Comparison of ENCODE assay signal across 8 cellular contexts in the genomic region with DNA sequence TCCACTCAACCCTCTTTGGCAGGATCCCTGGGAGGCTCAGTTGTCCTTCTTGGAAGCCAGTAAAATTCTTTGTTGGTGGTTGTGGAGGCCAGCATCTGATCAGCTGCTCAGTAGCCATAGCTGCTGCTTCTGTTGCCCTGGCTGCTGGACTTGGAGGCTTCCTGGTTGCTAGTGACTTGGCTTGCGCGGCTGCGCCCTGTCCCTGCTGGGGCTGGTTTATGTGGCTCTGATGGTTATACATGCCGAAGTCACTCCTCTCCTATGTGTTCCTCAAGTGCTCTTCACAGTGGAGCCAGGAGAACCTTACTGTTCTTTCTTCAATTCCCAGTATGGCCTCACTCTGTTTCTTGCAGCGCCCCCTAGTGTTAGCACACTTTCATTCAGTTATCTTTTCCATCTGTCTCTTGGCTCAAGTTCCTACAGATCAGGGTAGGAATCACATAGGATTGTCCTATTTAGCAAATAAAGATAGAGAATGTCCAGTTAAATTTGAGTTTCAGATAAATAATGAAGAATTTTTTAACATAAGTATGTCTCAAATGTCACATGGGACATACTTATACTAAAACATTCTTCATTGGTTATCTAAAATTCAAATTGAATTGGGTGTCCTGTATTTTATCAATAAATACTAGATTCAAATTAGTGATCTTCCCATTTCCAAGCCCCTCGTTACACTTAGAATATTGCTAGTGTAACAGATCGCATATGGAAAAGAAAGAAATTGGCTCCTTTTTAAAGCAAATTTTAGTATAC.
DNase-seq lines count a peak whose midpoint lies in the region; TF ChIP-seq lines count a peak whose summit lies in the region.

No MANE protein-coding gene starts in this region.

- no peaks in the 10 kb centered on the region for H3K36me3 ChIP-seq in smooth muscle cell (ENCODE audit: low read depth)

- peaks cover 22% of the 10 kb centered on the region for H3K4me1 ChIP-seq in smooth muscle cell (ENCODE audit: low read depth)

- no peaks in the 10 kb centered on the region for H3K9me3 ChIP-seq in smooth muscle cell (replicated peaks; ENCODE audit: low read depth)

- POLR2A ChIA-PET in HEK293T (lab: Yijun Ruan, JAX), result no interaction called here

- H4K20me1 ChIP-seq in smooth muscle cell (ENCODE audit: low read depth), result no peaks in the 10 kb centered on the region

- H3K27ac ChIP-seq in smooth muscle cell (ENCODE audit: low read depth), result no peak overlapping the region

- H2AFZ ChIP-seq in smooth muscle cell (ENCODE audit: low read depth), result no peak overlapping the region

- peak; percentile 53 for TF ChIP-seq CTCF in smooth muscle cell (IDR thresholded peaks at IDR 0.05; ENCODE audit: borderline replicate concordance, insufficient read depth, poor library complexity, severe bottlenecking)

- no peaks in the 10 kb centered on the region for H3K27me3 ChIP-seq in smooth muscle cell (ENCODE audit: low read depth)

- WGBS in smooth muscle cell (ENCODE audit: low lambda C conversion rate), result 84% methylated on average over 7 of the region's 7 CpGs

- no peaks in the 10 kb centered on the region for H3F3A ChIP-seq in smooth muscle cell (ENCODE audit: low read depth)

- H3K4me3 ChIP-seq in smooth muscle cell, result no peak overlapping the region

- H3K79me2 ChIP-seq in smooth muscle cell (ENCODE audit: low read depth), result no peaks in the 10 kb centered on the region

- CTCF ChIA-PET in HEK293T (lab: Yijun Ruan, JAX), result interaction anchor here (0.6 to 0.9 kb wide), 4 partner anchors 61 to 343 kb away, joined by 3 read pairs; no protein-coding TSS in a partner anchor

- H3K9ac ChIP-seq in smooth muscle cell (ENCODE audit: low read depth), result no peak overlapping the region

- DNase-seq in NCI-H1694 treated with DMSO at 0.1 percent for 48 hours (lab: John Stamatoyannopoulos, UW), result peak; percentile 18
- no peak for DNase-seq in NCI-H1694 (lab: John Stamatoyannopoulos, UW)
- DNase-seq in HEK293T (ENCODE audit: extremely low spot score), result peak; percentile 42
- DNase-seq in NCI-H2196 (lab: John Stamatoyannopoulos, UW; ENCODE audit: unreplicated experiment), result peak; percentile 47
- peak; percentile 16 for DNase-seq in activated T-cell treated with anti-CD3 and anti-CD28 coated beads for 24 hours (ENCODE audit: low read depth)
- peak; percentile 39 for DNase-seq in glomerular visceral epithelial cell (ENCODE audit: extremely low spot score)
- no peak for DNase-seq in smooth muscle cell (lab: John Stamatoyannopoulos, UW; ENCODE audit: unreplicated experiment)
- no peak for DNase-seq in NK-92 treated with Interleukin-12 subunit alpha and Interleukin-12 subunit beta, amount 100 ng/mL, for 24 hours (lab: John Stamatoyannopoulos, UW)

- H3K4me2 ChIP-seq in smooth muscle cell, result no peak overlapping the region

TF ChIP-seq in HEK293T, 16 proteins besides CTCF, POLR2A, EP300 and RAD21:
- no peak for TF ChIP-seq HDGF (IDR thresholded peaks at IDR 0.05; ENCODE audit: borderline replicate concordance)
- TF ChIP-seq ELF4 (IDR thresholded peaks at IDR 0.05), result no peak
- no peak for TF ChIP-seq ARNT (IDR thresholded peaks at IDR 0.05)
- TF ChIP-seq NFRKB (IDR thresholded peaks at IDR 0.05), result no peak
- TF ChIP-seq TARDBP (IDR thresholded peaks at IDR 0.05), result no peak
- no peak for TF ChIP-seq FOXM1 (IDR thresholded peaks at IDR 0.05; ENCODE audit: borderline replicate concordance)
- TF ChIP-seq FOXA1 (IDR thresholded peaks at IDR 0.05), result no peak
- no peak for TF ChIP-seq CTBP1 (IDR thresholded peaks at IDR 0.05; ENCODE audit: borderline replicate concordance)

Comparison
In these comparisons a context has a peak if more than half of its experiments do, and no peak if none do; other contexts are left out.
1. DNase-seq: peak in NCI-H1694 treated with DMSO at 0.1 percent for 48 hours (single experiment), HEK293T (single experiment), NCI-H2196 (single experiment), activated T-cell treated with anti-CD3 and anti-CD28 coated beads for 24 hours (single experiment) and glomerular visceral epithelial cell (single experiment); none in NCI-H1694 (single experiment), smooth muscle cell (single experiment) and NK-92 treated with Interleukin-12 subunit alpha and Interleukin-12 subunit beta, amount 100 ng/mL, for 24 hours (single experiment).